ENCODE assay signal across 32 cellular contexts in the genomic region with DNA sequence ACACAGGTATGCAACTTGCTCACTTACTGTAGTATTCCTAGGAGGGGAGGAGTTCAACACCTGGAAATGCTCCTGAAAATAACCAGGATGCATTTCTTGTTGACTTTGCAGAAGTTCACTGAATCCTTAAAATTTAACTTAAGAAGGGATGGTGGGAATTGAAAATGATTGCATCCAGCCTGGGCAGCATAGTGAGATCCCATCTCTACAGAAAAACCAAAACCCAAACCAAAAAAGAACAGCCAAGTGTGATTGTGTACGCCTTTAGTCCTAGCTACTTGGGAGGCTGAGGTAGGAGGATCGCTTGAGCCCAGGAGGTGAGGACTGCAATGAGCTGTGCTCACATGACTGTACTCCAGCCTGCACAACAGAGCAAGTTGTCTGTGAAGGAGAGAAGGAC. TPM values are rescaled to one million over a fixed set of nuclear protein-coding genes. Genes with fewer than 3 reads are reported as not detected.
"Had no signal": no experiment of that assay in that cellular context is flagged by ENCODE, and none has a peak within 500 bp of the region (broad histone marks: within the 10 kb centered on the region; RNA-seq: fewer than 3 reads in every experiment).

No MANE protein-coding gene starts in this region.

- H3K27ac ChIP-seq: adrenal gland, body of pancreas, esophagus squamous epithelium, gastroesophageal sphincter had no signal

- H3K36me3 ChIP-seq: adrenal gland, esophagus squamous epithelium, gastroesophageal sphincter had no signal

- H3K27ac Mint-ChIP-seq: activated CD4-positive, alpha-beta memory T cell treated with anti-CD3 and anti-CD28 coated beads, Interleukin-2, amount 10 ng/mL, durations not matched to agents 7 days and 5 days; activated naive CD4-positive, alpha-beta T cell treated with anti-CD3 and anti-CD28 coated beads, Interleukin-2, amount 10 ng/mL, durations not matched to agents 7 days and 5 days; activated naive CD4-positive, alpha-beta T cell treated with anti-CD3 and anti-CD28 coated beads, Interleukin-2, amount 50 U/mL, for 72 hours; activated naive CD8-positive, alpha-beta T cell treated with anti-CD3 and anti-CD28 coated beads, Interleukin-2, amount 50 U/mL, for 24 hours; activated T-cell treated with anti-CD3 and anti-CD28 coated beads, Interleukin-2, amount 50 U/mL, for 24 hours; activated T-cell treated with anti-CD3 and anti-CD28 coated beads, Interleukin-2, amount 50 U/mL, for 72 hours; effector memory CD8-positive, alpha-beta T cell had no signal

- H3K9me3 ChIP-seq: adrenal gland, body of pancreas, esophagus squamous epithelium, gastroesophageal sphincter had no signal

- DNase-seq: activated CD4-positive, alpha-beta memory T cell treated with anti-CD3 and anti-CD28 coated beads, Interleukin-2, amount 10 ng/mL, durations not matched to agents 7 days and 5 days; activated CD4-positive, alpha-beta T cell treated with anti-CD3 and anti-CD28 coated beads for 1 hour; activated CD4-positive, alpha-beta T cell treated with anti-CD3 and anti-CD28 coated beads for 4 hours; activated CD4-positive, alpha-beta T cell treated with anti-CD3 and anti-CD28 coated beads, Interleukin-2, amount 10 ng/mL, durations not matched to agents 7 days and 5 days; activated CD4-positive, alpha-beta T cell treated with anti-CD3 and anti-CD28 coated beads, Interleukin-2, amount 50 U/mL, for 4 hours; activated CD8-positive, alpha-beta memory T cell treated with anti-CD3 and anti-CD28 coated beads, Interleukin-2, amount 50 U/mL, for 48 hours; activated gamma-delta T cell; activated naive CD4-positive, alpha-beta T cell; activated naive CD4-positive, alpha-beta T cell treated with anti-CD3 and anti-CD28 coated beads, Interleukin-2, amount 10 ng/mL, durations not matched to agents 7 days and 5 days; activated naive CD8-positive, alpha-beta T cell treated with anti-CD3 and anti-CD28 coated beads, Interleukin-2, amount 50 U/mL, for 24 hours; activated T-cell treated with anti-CD3 and anti-CD28 coated beads for 4 hours; activated T-cell treated with anti-CD3 and anti-CD28 coated beads, Interleukin-2, amount 50 U/mL, for 24 hours; activated T-cell treated with anti-CD3 and anti-CD28 coated beads, Interleukin-2, amount 50 U/mL, for 72 hours; adrenal gland; amygdala; aorta; body of pancreas; caudate nucleus; cortex of kidney; dermis blood vessel endothelial cell; effector CD4-positive, alpha-beta T cell; effector memory CD8-positive, alpha-beta T cell; erythroblast; esophagus squamous epithelium; foreskin melanocyte; head of caudate nucleus; T-helper 1 cell; T-helper 2 cell had no signal

- H3K27me3 ChIP-seq: body of pancreas had no signal

- H3K4me3 Mint-ChIP-seq: activated CD4-positive, alpha-beta memory T cell treated with anti-CD3 and anti-CD28 coated beads, Interleukin-2, amount 10 ng/mL, durations not matched to agents 7 days and 5 days; activated naive CD4-positive, alpha-beta T cell treated with anti-CD3 and anti-CD28 coated beads, Interleukin-2, amount 10 ng/mL, durations not matched to agents 7 days and 5 days; activated T-cell treated with anti-CD3 and anti-CD28 coated beads, Interleukin-2, amount 50 U/mL, for 24 hours had no signal

- ATAC-seq: activated naive CD4-positive, alpha-beta T cell treated with anti-CD3 and anti-CD28 coated beads, Interleukin-2, amount 50 U/mL, for 72 hours; activated naive CD8-positive, alpha-beta T cell treated with anti-CD3 and anti-CD28 coated beads, Interleukin-2, amount 50 U/mL, for 24 hours; activated T-cell treated with anti-CD3 and anti-CD28 coated beads, Interleukin-2, amount 50 U/mL, for 72 hours; body of pancreas; effector memory CD8-positive, alpha-beta T cell; gastroesophageal sphincter had no signal

- FAIRE-seq: colon had no signal

- H3K9me3 Mint-ChIP-seq: activated CD4-positive, alpha-beta memory T cell treated with anti-CD3 and anti-CD28 coated beads, Interleukin-2, amount 10 ng/mL, durations not matched to agents 7 days and 5 days; activated CD4-positive, alpha-beta T cell treated with anti-CD3 and anti-CD28 coated beads, Interleukin-2, amount 10 ng/mL, durations not matched to agents 7 days and 5 days; activated naive CD4-positive, alpha-beta T cell treated with anti-CD3 and anti-CD28 coated beads, Interleukin-2, amount 10 ng/mL, durations not matched to agents 7 days and 5 days; activated T-cell treated with anti-CD3 and anti-CD28 coated beads, Interleukin-2, amount 50 U/mL, for 24 hours had no signal

- H3K4me3 ChIP-seq: adrenal gland, body of pancreas, esophagus squamous epithelium, gastroesophageal sphincter had no signal

RNA-seq across cellular contexts. Expression of gene DNAH8, which starts 1.7 kb away (rescaled TPM):
- total RNA-seq: adrenal gland, body of pancreas, gastroesophageal sphincter had no signal
- polyA plus RNA-seq: fibroblast of lung had no signal
